In the genomic region with DNA sequence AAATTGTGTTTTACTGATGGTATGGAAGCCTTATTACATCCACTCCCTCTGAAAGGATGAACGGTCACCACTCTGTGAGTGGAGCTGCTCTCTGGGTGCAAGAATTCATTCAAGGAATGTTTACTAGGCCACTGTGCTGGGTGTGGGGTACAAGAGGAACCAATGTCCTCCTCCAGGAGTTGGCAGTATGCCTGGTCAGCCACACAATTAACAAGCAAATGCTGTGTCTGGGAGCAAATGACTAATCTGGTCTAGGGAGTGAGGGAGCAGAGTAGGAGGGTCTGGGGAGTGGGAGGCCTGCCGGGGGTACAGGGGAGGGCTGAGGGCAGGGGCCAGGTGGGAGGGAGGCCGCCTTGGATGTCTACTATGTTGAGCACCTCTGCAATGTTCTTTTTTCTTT, we compare ENCODE assay signal across 2 cellular contexts.
TF ChIP-seq lines count a peak whose summit lies in the region.

No MANE protein-coding gene starts in this region.

TF ChIP-seq in SK-N-SH treated with all-trans-retinoic acid at 6 μM for 48 hours, 23 proteins besides CTCF, POLR2A, EP300 and RAD21 (continued from another document):
- TF ChIP-seq, protein P1, sequence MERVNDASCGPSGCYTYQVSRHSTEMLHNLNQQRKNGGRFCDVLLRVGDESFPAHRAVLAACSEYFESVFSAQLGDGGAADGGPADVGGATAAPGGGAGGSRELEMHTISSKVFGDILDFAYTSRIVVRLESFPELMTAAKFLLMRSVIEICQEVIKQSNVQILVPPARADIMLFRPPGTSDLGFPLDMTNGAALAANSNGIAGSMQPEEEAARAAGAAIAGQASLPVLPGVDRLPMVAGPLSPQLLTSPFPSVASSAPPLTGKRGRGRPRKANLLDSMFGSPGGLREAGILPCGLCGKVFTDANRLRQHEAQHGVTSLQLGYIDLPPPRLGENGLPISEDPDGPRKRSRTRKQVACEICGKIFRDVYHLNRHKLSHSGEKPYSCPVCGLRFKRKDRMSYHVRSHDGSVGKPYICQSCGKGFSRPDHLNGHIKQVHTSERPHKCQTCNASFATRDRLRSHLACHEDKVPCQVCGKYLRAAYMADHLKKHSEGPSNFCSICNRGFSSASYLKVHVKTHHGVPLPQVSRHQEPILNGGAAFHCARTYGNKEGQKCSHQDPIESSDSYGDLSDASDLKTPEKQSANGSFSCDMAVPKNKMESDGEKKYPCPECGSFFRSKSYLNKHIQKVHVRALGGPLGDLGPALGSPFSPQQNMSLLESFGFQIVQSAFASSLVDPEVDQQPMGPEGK (CRISPR knock-in tag; IDR thresholded peaks at IDR 0.05; ENCODE audit: borderline replicate concordance): no peak
- no peak for TF ChIP-seq CSDC2 (CRISPR knock-in tag; IDR thresholded peaks at IDR 0.05)
- TF ChIP-seq ZNF70 (CRISPR knock-in tag; IDR thresholded peaks at IDR 0.05): no peak

TF ChIP-seq in SK-N-SH, 30 proteins besides CTCF, POLR2A, EP300 and RAD21 (continued from another document):
- no peak for TF ChIP-seq ZBTB33 (IDR thresholded peaks at IDR 0.05; ENCODE audit: borderline replicate concordance, low read depth)
- TF ChIP-seq MXI1 (IDR thresholded peaks at IDR 0.05; ENCODE audit: low read depth, low read length): no peak
